Comparison of ENCODE assay signal across 1 cellular context in the genomic region with DNA sequence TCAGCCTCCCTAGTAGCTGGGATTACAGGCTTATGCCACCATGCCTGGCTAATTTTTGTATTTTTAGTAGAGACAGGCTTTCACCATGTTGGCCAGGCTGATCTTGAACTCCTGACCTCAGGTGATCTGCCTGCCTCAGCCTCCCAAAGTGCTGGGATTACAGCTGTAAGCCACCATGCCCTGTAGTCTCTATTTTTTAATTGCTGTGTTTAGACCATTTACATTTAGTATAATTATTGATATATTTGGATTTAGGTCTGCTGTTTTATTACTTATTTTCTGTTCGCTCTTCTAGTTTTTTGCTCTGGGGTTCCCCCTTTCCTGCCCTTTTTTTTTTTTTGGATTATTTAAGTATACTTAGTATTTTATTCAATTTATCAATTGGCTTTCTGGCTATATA. TPM values are rescaled to one million over a fixed set of nuclear protein-coding genes. Genes with fewer than 3 reads are reported as not detected.
"Had no signal": no experiment of that assay in that cellular context is flagged by ENCODE, and none has a peak within 500 bp of the region (broad histone marks: within the 10 kb centered on the region; RNA-seq: fewer than 3 reads in every experiment).

No MANE protein-coding gene starts in this region.

RNA-seq across cellular contexts. Expression of gene PTPN3, which starts 46.8 kb away (rescaled TPM):
- total RNA-seq: HFFc6 had no signal
